Comparison of ENCODE assay signal across 7 cellular contexts in genomic region chr20:40945754-40946451, GRCh38.
DNase-seq lines count a peak whose midpoint lies in the region; ATAC-seq and TF ChIP-seq lines count a peak whose summit lies in the region.

No MANE protein-coding gene starts in this region.

- DNase-seq in GM03348 (ENCODE audit: low spot score), result peak; percentile 80
- DNase-seq in M059J (ENCODE audit: low read depth), result peak; percentile 77
- DNase-seq in WERI-Rb-1, result peak; percentile 51
- peak in 3 of 5 donors; percentile 58 to 66 (median 60) for DNase-seq in heart left ventricle
- DNase-seq in renal cortical epithelial cell (ENCODE audit: low read depth), result peak; percentile 2
- no peak for DNase-seq in stimulated activated naive CD4-positive, alpha-beta T cell (lab: John Stamatoyannopoulos, UW)
- DNase-seq in gastrocnemius medialis, result no peak

- WGBS in heart left ventricle, 4 donors, result 55 to 66% (median 57%) methylated on average over 10 to 12 of the region's 12 CpGs

- no peaks in the 10 kb centered on the region for H3K9me3 ChIP-seq in WERI-Rb-1 (ENCODE audit: severe bottlenecking)
- no peaks in the 10 kb centered on the region for H3K9me3 ChIP-seq in heart left ventricle
- no peaks in the 10 kb centered on the region for H3K9me3 ChIP-seq in gastrocnemius medialis

- H3K27ac ChIP-seq in WERI-Rb-1, result no peak overlapping the region
- H3K27ac ChIP-seq in heart left ventricle, result no peak overlapping the region
- H3K27ac ChIP-seq in gastrocnemius medialis, result no peak overlapping the region

- TF ChIP-seq CTCF in WERI-Rb-1 (IDR thresholded peaks at IDR 0.05; ENCODE audit: low read depth, low read length) (peak; percentile 87), heart left ventricle (IDR thresholded peaks at IDR 0.05) (peak in 11 of 12 donors; percentile 38 to 71 (median 60)), gastrocnemius medialis (IDR thresholded peaks at IDR 0.05 in 4 of 5, conservative IDR thresholded peaks at IDR 0.05 in 1 of 5) (peak in 2 of 5 experiments; percentile 23 to 40)

- peak; percentile 73 to 93 (median 86) for ATAC-seq in heart left ventricle
- ATAC-seq in gastrocnemius medialis, result no peak

- H3K4me3 ChIP-seq in WERI-Rb-1 (ENCODE audit: low read depth, low read length) (no peak overlapping the region), heart left ventricle (no peak overlapping the region), gastrocnemius medialis (no peak overlapping the region)

- H3K4me1 ChIP-seq in heart left ventricle, result no peaks in the 10 kb centered on the region
- H3K4me1 ChIP-seq in gastrocnemius medialis, result no peaks in the 10 kb centered on the region

- no peak for TF ChIP-seq POLR2A in heart left ventricle (IDR thresholded peaks at IDR 0.05)
- no peak for TF ChIP-seq POLR2A in gastrocnemius medialis (IDR thresholded peaks at IDR 0.05)

- H3K27me3 ChIP-seq in WERI-Rb-1 (ENCODE audit: insufficient read depth, low read depth, severe bottlenecking) (peaks cover 71% of the 10 kb centered on the region), heart left ventricle (peaks cover 0 to 21% (median 0%) of the 10 kb centered on the region in 9 donors), gastrocnemius medialis (no peaks in the 10 kb centered on the region)

- in situ Hi-C loops in gastrocnemius medialis (cut with MboI; ENCODE audit: low sequenced_read_pairs in 4 of 4), result loop anchor here in 1 of 4 donors (5.0 kb wide), 1 partner anchor 209 kb away; no protein-coding TSS in a partner anchor

- intact Hi-C loops in heart left ventricle (cut with DNase I) (loop anchor here in 5 of 10 donors (5.0 to 10.0 kb wide), 7 partner anchors 151 to 1681 kb away; no protein-coding TSS in a partner anchor), gastrocnemius medialis (cut with DNase I; ENCODE audit: low total_unique reads) (no loop called here)

- no peaks in the 10 kb centered on the region for H3K36me3 ChIP-seq in WERI-Rb-1
- no peaks in the 10 kb centered on the region for H3K36me3 ChIP-seq in heart left ventricle
- no peaks in the 10 kb centered on the region for H3K36me3 ChIP-seq in gastrocnemius medialis

Comparison
In these comparisons a context has a peak if more than half of its experiments do, and no peak if none do; other contexts are left out.
1. DNase-seq: peak in GM03348 (single experiment), M059J (single experiment), WERI-Rb-1 (single experiment), heart left ventricle (3 of 5) and renal cortical epithelial cell (single experiment); none in stimulated activated naive CD4-positive, alpha-beta T cell (0 of 6) and gastrocnemius medialis (0 of 2).
2. ATAC-seq: peak in heart left ventricle (4 of 4); none in gastrocnemius medialis (0 of 2).